Comparison of ENCODE assay signal across 25 cellular contexts in genomic region chr22:35152316-35152715, GRCh38.
"Had no signal": no experiment of that assay in that cellular context is flagged by ENCODE, and none has a peak within 500 bp of the region (broad histone marks: within the 10 kb centered on the region; RNA-seq: fewer than 3 reads in every experiment).

No MANE protein-coding gene starts in this region.

- H3K36me3 ChIP-seq: esophagus muscularis mucosa, gastroesophageal sphincter, left ventricle myocardium inferior, lower lobe of right lung, neural progenitor cell, ovary, tibial artery, upper lobe of left lung, vagina had no signal

- H3K4me1 Mint-ChIP-seq: immature natural killer cell, neural progenitor cell had no signal

- H3K4me3 Mint-ChIP-seq: dendritic cell treated with granulocyte-macrophage colony-stimulating factor and Interleukin-4, amounts not matched to agents 40 ng/mL and 50 ng/mL, for 4 days; effector memory CD8-positive, alpha-beta T cell; immature natural killer cell; memory B cell; natural killer cell treated with Interleukin-12 subunit alpha and Interleukin-12 subunit beta and Interleukin-15 and Interleukin-18, amount 100 ng/mL, for 72 hours; neural progenitor cell; stimulated activated memory B cell treated with anti-CD40 and anti-IgM and Interleukin-4, amounts not matched to agents 10 μg/mL and 1 μg/mL and 100 μg/mL, for 72 hours; stimulated activated naive CD8-positive, alpha-beta T cell treated with anti-CD3 and anti-CD28 coated beads, Interleukin-15, Interleukin-2, amounts not matched to agents 100 ng/mL and 50 ng/mL, for 24 hours had no signal

- H3K27ac Mint-ChIP-seq: dendritic cell treated with granulocyte-macrophage colony-stimulating factor and Interleukin-4, amounts not matched to agents 40 ng/mL and 50 ng/mL, for 4 days; effector memory CD8-positive, alpha-beta T cell; immature natural killer cell; memory B cell; natural killer cell treated with Interleukin-12 subunit alpha and Interleukin-12 subunit beta and Interleukin-15 and Interleukin-18, amount 100 ng/mL, for 72 hours; neural progenitor cell; stimulated activated memory B cell treated with anti-CD40 and anti-IgM and Interleukin-4, amounts not matched to agents 10 μg/mL and 1 μg/mL and 100 μg/mL, for 72 hours; stimulated activated naive CD8-positive, alpha-beta T cell treated with anti-CD3 and anti-CD28 coated beads, Interleukin-15, Interleukin-2, amounts not matched to agents 100 ng/mL and 50 ng/mL, for 24 hours had no signal

- H3K4me3 ChIP-seq: esophagus muscularis mucosa, gastroesophageal sphincter, left ventricle myocardium inferior, lower lobe of right lung, neural progenitor cell, ovary, tibial artery, upper lobe of left lung, vagina had no signal

- H3K9me3 ChIP-seq: esophagus muscularis mucosa, gastroesophageal sphincter, left ventricle myocardium inferior, lower lobe of right lung, ovary, tibial artery, upper lobe of left lung, vagina had no signal

- H3K9me3 Mint-ChIP-seq: dendritic cell treated with granulocyte-macrophage colony-stimulating factor and Interleukin-4, amounts not matched to agents 40 ng/mL and 50 ng/mL, for 4 days; effector memory CD8-positive, alpha-beta T cell; immature natural killer cell; memory B cell; natural killer cell treated with Interleukin-12 subunit alpha and Interleukin-12 subunit beta and Interleukin-15 and Interleukin-18, amount 100 ng/mL, for 72 hours; neural progenitor cell; stimulated activated memory B cell treated with anti-CD40 and anti-IgM and Interleukin-4, amounts not matched to agents 10 μg/mL and 1 μg/mL and 100 μg/mL, for 72 hours; stimulated activated naive CD8-positive, alpha-beta T cell treated with anti-CD3 and anti-CD28 coated beads, Interleukin-15, Interleukin-2, amounts not matched to agents 100 ng/mL and 50 ng/mL, for 24 hours had no signal

- H3K27ac ChIP-seq: epithelial cell of prostate, esophagus muscularis mucosa, gastroesophageal sphincter, left ventricle myocardium inferior, lower lobe of right lung, neural progenitor cell, ovary, tibial artery, upper lobe of left lung, vagina had no signal

- ATAC-seq: effector memory CD8-positive, alpha-beta T cell; gastroesophageal sphincter; left cardiac atrium; lower lobe of right lung; natural killer cell treated with Interleukin-12 subunit alpha and Interleukin-12 subunit beta and Interleukin-15 and Interleukin-18, amount 100 ng/mL, for 72 hours; right cardiac atrium; stimulated activated memory B cell treated with anti-CD40 and anti-IgM and Interleukin-4, amounts not matched to agents 10 μg/mL and 1 μg/mL and 100 μg/mL, for 72 hours had no signal

- H3K27me3 ChIP-seq: ovary, upper lobe of left lung, vagina had no signal

- H3K36me3 Mint-ChIP-seq: immature natural killer cell; memory B cell; natural killer cell treated with Interleukin-12 subunit alpha and Interleukin-12 subunit beta and Interleukin-15 and Interleukin-18, amount 100 ng/mL, for 72 hours; neural progenitor cell; stimulated activated memory B cell treated with anti-CD40 and anti-IgM and Interleukin-4, amounts not matched to agents 10 μg/mL and 1 μg/mL and 100 μg/mL, for 72 hours had no signal

- H3K4me1 ChIP-seq: neural progenitor cell, tibial artery, vagina had no signal

- DNase-seq: effector memory CD8-positive, alpha-beta T cell; glutamatergic neuron; immature natural killer cell; kidney; left cardiac atrium; left ventricle myocardium inferior; lower lobe of right lung; midbrain; nucleus accumbens; ovary; right cardiac atrium; small intestine; stimulated activated CD4-positive, alpha-beta T cell treated with anti-CD3 and anti-CD28 coated beads, Interleukin-4, amount 100 ng/mL, for 1 hour; tibial artery; upper lobe of left lung had no signal
